Comparison of ENCODE assay signal across 8 cellular contexts in genomic region chr16:67672739-67673662, GRCh38. TPM values are rescaled to one million over a fixed set of nuclear protein-coding genes. Genes with fewer than 3 reads are reported as not detected.
A peak's percentile ranks its signal among the peaks of the same experiment; 100 is the strongest.
DNase-seq lines count a peak whose midpoint lies in the region; FAIRE-seq and TF ChIP-seq lines count a peak whose summit lies in the region.

No MANE protein-coding gene starts in this region.

- peaks cover 0 to 10% of the 10 kb centered on the region in 2 experiments for H3K36me3 ChIP-seq in endothelial cell of umbilical vein (ENCODE audit: control insufficient read depth in 2 of 2, extremely low read depth in 1 of 2, insufficient read depth in 2 of 2, low read length in 2 of 2)
- H3K36me3 ChIP-seq in testis (ENCODE audit: low read depth, missing control alignments) = no peaks in the 10 kb centered on the region

- intact Hi-C loops in endothelial cell of umbilical vein (cut with micrococcal nuclease) (loop anchor here (1.0 to 2.0 kb wide), 7 partner anchors 46 to 255 kb away; partner anchors contain the start of genes CENPT, EDC4, GFOD2 and NUTF2), testis (cut with DNase I; ENCODE audit: low total_unique reads) (no loop called here)

- H3K9ac ChIP-seq in endothelial cell of umbilical vein (replicated peaks; ENCODE audit: extremely low read depth, insufficient read depth, low read length) = peak overlapping the region; percentile 17

- H3K9me1 ChIP-seq in endothelial cell of umbilical vein (replicated peaks; ENCODE audit: control insufficient read depth, extremely low read depth, insufficient read depth, low read length) = no peaks in the 10 kb centered on the region

- peak; percentile 45 for DNase-seq in NCI-H510A treated with DMSO at 0.1 percent for 48 hours (lab: John Stamatoyannopoulos, UW)
- no peak for DNase-seq in NCI-H510A (lab: John Stamatoyannopoulos, UW)
- DNase-seq in NCI-H1694 (lab: John Stamatoyannopoulos, UW) = peak; percentile 9
- peak; percentile 59 for DNase-seq in activated CD4-positive, alpha-beta T cell treated with anti-CD3 and anti-CD28 coated beads, Interleukin-2, amount 50 U/mL, for 1 hour
- peak; percentile 79 for DNase-seq in endothelial cell of umbilical vein (ENCODE audit: low read depth, low spot score)
- no peak for DNase-seq in mesothelial cell of epicardium (ENCODE audit: low spot score in 2 of 2, unreplicated experiment in 2 of 2)
- DNase-seq in testis = peak; percentile 76
- no peak for DNase-seq in NCI-H345 treated with DMSO at 0.1 percent for 48 hours (lab: John Stamatoyannopoulos, UW; ENCODE audit: unreplicated experiment)

- no peak overlapping the region for H2AFZ ChIP-seq in endothelial cell of umbilical vein (ENCODE audit: low read depth, low read length)

- no peaks in the 10 kb centered on the region for H4K20me1 ChIP-seq in endothelial cell of umbilical vein (replicated peaks; ENCODE audit: control insufficient read depth, extremely low read depth, insufficient read depth, low read length)

- no peaks in the 10 kb centered on the region for H3K27me3 ChIP-seq in endothelial cell of umbilical vein (ENCODE audit: control insufficient read depth in 2 of 2, insufficient read depth in 2 of 2, low read length in 2 of 2)
- H3K27me3 ChIP-seq in testis = no peaks in the 10 kb centered on the region

- peak; percentile 80 to 82 for TF ChIP-seq CTCF in endothelial cell of umbilical vein (IDR thresholded peaks at IDR 0.05; ENCODE audit: extremely low read depth in 1 of 2, insufficient read depth in 1 of 2, low read depth in 1 of 2, low read length in 2 of 2)
- TF ChIP-seq CTCF in mesothelial cell of epicardium (IDR thresholded peaks at IDR 0.05; ENCODE audit: unreplicated experiment) = peak; percentile 43
- TF ChIP-seq CTCF in testis (IDR thresholded peaks at IDR 0.05) = peak; percentile 40 to 54 (median 51)

- no peaks in the 10 kb centered on the region for H3K27me3 Mint-ChIP-seq in mesothelial cell of epicardium (ENCODE audit: low read depth)

- no peaks in the 10 kb centered on the region for H3K9me3 Mint-ChIP-seq in mesothelial cell of epicardium

- H3K4me3 ChIP-seq in endothelial cell of umbilical vein (replicated peaks in 1 of 3; ENCODE audit: insufficient read depth in 1 of 3, low read depth in 1 of 3, low read length in 3 of 3) (no peak overlapping the region), testis (no peak overlapping the region)

- peaks cover 6% of the 10 kb centered on the region for H3K36me3 Mint-ChIP-seq in mesothelial cell of epicardium

- H3K4me2 ChIP-seq in endothelial cell of umbilical vein (ENCODE audit: insufficient read depth, low read length) = peak overlapping the region; percentile 31

- POLR2A ChIA-PET in endothelial cell of umbilical vein (lab: Charles Lee) = interaction anchor here (1.2 to 1.5 kb wide), 2 partner anchors 133 to 152 kb away, joined by 4 read pairs; partner anchors contain the start of genes RANBP10 and TSNAXIP1

- no peaks in the 10 kb centered on the region for H3K79me2 ChIP-seq in endothelial cell of umbilical vein (ENCODE audit: control insufficient read depth, insufficient read depth, low read length)

- BruUV-seq in endothelial cell of umbilical vein (replicated peaks; lab: Mats Ljungman, UMichigan) = no TSS peak

- H3K4me3 Mint-ChIP-seq in mesothelial cell of epicardium = no peak overlapping the region

- peak overlapping the region; percentile 56 for H3K27ac Mint-ChIP-seq in mesothelial cell of epicardium

- CTCF ChIA-PET in endothelial cell of umbilical vein (lab: Charles Lee) = interaction anchor here (0.6 to 12.7 kb wide), 51 partner anchors 9 to 557 kb away, joined by 3 to 163 read pairs (median 4); partner anchors contain the start of genes ACD, ATP6V0D1, CENPT and CTCF

- dilution Hi-C loops in endothelial cell of umbilical vein (cut with MboI; ENCODE audit: extremely low pct_ligation_motif_present, low sequenced_read_pairs) = no loop called here

- H3K4me1 ChIP-seq in endothelial cell of umbilical vein (ENCODE audit: control insufficient read depth, extremely low read depth, insufficient read depth, low read length) = peaks cover 26% of the 10 kb centered on the region
- H3K4me1 ChIP-seq in testis = peaks cover 15% of the 10 kb centered on the region

- peaks cover 7% of the 10 kb centered on the region for H3K4me1 Mint-ChIP-seq in mesothelial cell of epicardium

- FAIRE-seq in endothelial cell of umbilical vein (lab: Jason Lieb, UNC) = peak; percentile 84

- 51 to 54% methylated on average over 10 to 11 of the region's 13 CpGs for WGBS in testis, 2 donors

- TF ChIP-seq POLR2A in endothelial cell of umbilical vein (IDR thresholded peaks at IDR 0.05; ENCODE audit: low read depth, low read length) (peak; percentile 22), testis (IDR thresholded peaks at IDR 0.05) (no peak)

- H3K27ac ChIP-seq in endothelial cell of umbilical vein (ENCODE audit: insufficient read depth, low read depth, low read length) (peak overlapping the region; percentile 73), testis (peak overlapping the region; percentile 55 to 64)

- H3K9me3 ChIP-seq in endothelial cell of umbilical vein (replicated peaks; ENCODE audit: control insufficient read depth, insufficient read depth, low read length) (no peaks in the 10 kb centered on the region), testis (no peaks in the 10 kb centered on the region)

TF ChIP-seq in endothelial cell of umbilical vein, 7 proteins besides CTCF, POLR2A, EP300 and RAD21 (continues in another document):
- no peak for TF ChIP-seq GATA2 (IDR thresholded peaks at IDR 0.05; ENCODE audit: insufficient read depth, insufficient read length, low read depth, low read length)

RNA-seq across cellular contexts. Expression of gene C16orf86, which starts 6.4 kb away (rescaled TPM):
- total RNA-seq in endothelial cell of umbilical vein (0.62 and 1.2 TPM in 2 replicates), mesothelial cell of epicardium (1.2 to 2.0 TPM (median 1.8 TPM) in 3 replicates), testis (10 to 100 TPM; 38.7 to 43.4 TPM)
- polyA plus RNA-seq in endothelial cell of umbilical vein (0.80 and 0.98 TPM in 2 replicates), testis (ENCODE audit: insufficient read depth, low read depth, low replicate concordance) (77.9 TPM)
- 0.65 and 1.4 TPM in 2 replicates for polyA plus RNA-seq in endothelial cell of umbilical vein (2011; cell fraction: cytosol; rRNA removed)
- polyA plus RNA-seq in endothelial cell of umbilical vein (2011; cell fraction: nucleus; rRNA removed) = 1.4 and 2.0 TPM in 2 replicates
- polyA plus RNA-seq in endothelial cell of umbilical vein (2012) = 0.55 and 0.63 TPM in 2 replicates
- 0.11 and 0.46 TPM in 2 replicates for polyA minus RNA-seq in endothelial cell of umbilical vein
- polyA minus RNA-seq in endothelial cell of umbilical vein (2011; cell fraction: cytosol; rRNA and poly(A)+ RNA removed) = not detected
- not detected in 2 replicates for polyA minus RNA-seq in endothelial cell of umbilical vein (2011; cell fraction: nucleus; rRNA and poly(A)+ RNA removed)

RNA-seq across cellular contexts. Expression of gene ENKD1, which starts 6.5 kb away (rescaled TPM):
- total RNA-seq in endothelial cell of umbilical vein (17.3 and 17.5 TPM in 2 replicates), mesothelial cell of epicardium (11.7 to 13.0 TPM (median 12.8 TPM) in 3 replicates), testis (10 to 100 TPM; 37.7 to 47.5 TPM)
- polyA plus RNA-seq in endothelial cell of umbilical vein (16.7 and 21.9 TPM in 2 replicates), testis (ENCODE audit: insufficient read depth, low read depth, low replicate concordance) (53.3 TPM)
- polyA plus RNA-seq in endothelial cell of umbilical vein (2011; cell fraction: cytosol; rRNA removed) = 8.8 and 11.5 TPM in 2 replicates
- polyA plus RNA-seq in endothelial cell of umbilical vein (2011; cell fraction: nucleus; rRNA removed) = 21.1 and 21.4 TPM in 2 replicates
- polyA plus RNA-seq in endothelial cell of umbilical vein (2012) = 8.3 and 12.7 TPM in 2 replicates
- 3.6 and 8.2 TPM in 2 replicates for polyA minus RNA-seq in endothelial cell of umbilical vein
- polyA minus RNA-seq in endothelial cell of umbilical vein (2011; cell fraction: cytosol; rRNA and poly(A)+ RNA removed) = 10.7 TPM
- polyA minus RNA-seq in endothelial cell of umbilical vein (2011; cell fraction: nucleus; rRNA and poly(A)+ RNA removed) = 6.3 and 6.5 TPM in 2 replicates

RNA-seq across cellular contexts. Expression of gene PARD6A, which starts 12.2 kb away (rescaled TPM):
- total RNA-seq in endothelial cell of umbilical vein (1.3 and 1.7 TPM in 2 replicates), mesothelial cell of epicardium (1.9 to 2.2 TPM (median 1.9 TPM) in 3 replicates), testis (10 to 100 TPM; 30.0 to 80.1 TPM)
- polyA plus RNA-seq in endothelial cell of umbilical vein (2.9 and 4.3 TPM in 2 replicates), testis (ENCODE audit: insufficient read depth, low read depth, low replicate concordance) (35.4 TPM)
- polyA plus RNA-seq in endothelial cell of umbilical vein (2011; cell fraction: cytosol; rRNA removed) = 1.5 and 2.1 TPM in 2 replicates
- 0.51 and 1.1 TPM in 2 replicates for polyA plus RNA-seq in endothelial cell of umbilical vein (2011; cell fraction: nucleus; rRNA removed)
- 1.1 and 1.5 TPM in 2 replicates for polyA plus RNA-seq in endothelial cell of umbilical vein (2012)
- 0.79 and 1.0 TPM in 2 replicates for polyA minus RNA-seq in endothelial cell of umbilical vein
- polyA minus RNA-seq in endothelial cell of umbilical vein (2011; cell fraction: cytosol; rRNA and poly(A)+ RNA removed) = 3.2 TPM
- 0.48 TPM in 1 of 2 replicates, not detected in the other for polyA minus RNA-seq in endothelial cell of umbilical vein (2011; cell fraction: nucleus; rRNA and poly(A)+ RNA removed)

RNA-seq across cellular contexts. Expression of gene ACD, which starts 12.9 kb away (rescaled TPM):
- total RNA-seq in endothelial cell of umbilical vein = 24.4 and 26.9 TPM in 2 replicates
- 36.0 and 45.1 TPM in 2 replicates for polyA plus RNA-seq in endothelial cell of umbilical vein
- 27.1 and 27.9 TPM in 2 replicates for polyA plus RNA-seq in endothelial cell of umbilical vein (2011; cell fraction: cytosol; rRNA removed)
- polyA plus RNA-seq in endothelial cell of umbilical vein (2011; cell fraction: nucleus; rRNA removed) = 40.4 and 46.8 TPM in 2 replicates
- 23.9 and 26.7 TPM in 2 replicates for polyA plus RNA-seq in endothelial cell of umbilical vein (2012)
- polyA minus RNA-seq in endothelial cell of umbilical vein = 10.5 and 14.6 TPM in 2 replicates
- 29.0 TPM for polyA minus RNA-seq in endothelial cell of umbilical vein (2011; cell fraction: cytosol; rRNA and poly(A)+ RNA removed)
- polyA minus RNA-seq in endothelial cell of umbilical vein (2011; cell fraction: nucleus; rRNA and poly(A)+ RNA removed) = 9.6 and 9.9 TPM in 2 replicates
- 24.5 to 27.9 TPM (median 25.8 TPM) in 3 replicates for total RNA-seq in mesothelial cell of epicardium
- total RNA-seq in testis = 10 to 100 TPM; 44.7 to 48.3 TPM
- 40.3 TPM for polyA plus RNA-seq in testis (ENCODE audit: insufficient read depth, low read depth, low replicate concordance)

RNA-seq across cellular contexts. Expression of gene CARMIL2, which starts 28.1 kb away (rescaled TPM):
- total RNA-seq in endothelial cell of umbilical vein (2.2 and 2.7 TPM in 2 replicates), mesothelial cell of epicardium (6.7 to 10.2 TPM (median 8.0 TPM) in 3 replicates), testis (1 to 10 TPM; 5.6 to 7.9 TPM)
- polyA plus RNA-seq in endothelial cell of umbilical vein (0.65 and 0.95 TPM in 2 replicates), testis (ENCODE audit: insufficient read depth, low read depth, low replicate concordance) (3.1 TPM)
- polyA plus RNA-seq in endothelial cell of umbilical vein (2011; cell fraction: cytosol; rRNA removed) = 0.06 and 0.34 TPM in 2 replicates
- polyA plus RNA-seq in endothelial cell of umbilical vein (2011; cell fraction: nucleus; rRNA removed) = 2.9 and 3.5 TPM in 2 replicates
- 0.15 and 0.53 TPM in 2 replicates for polyA plus RNA-seq in endothelial cell of umbilical vein (2012)
- 0.66 and 0.85 TPM in 2 replicates for polyA minus RNA-seq in endothelial cell of umbilical vein
- not detected for polyA minus RNA-seq in endothelial cell of umbilical vein (2011; cell fraction: cytosol; rRNA and poly(A)+ RNA removed)
- polyA minus RNA-seq in endothelial cell of umbilical vein (2011; cell fraction: nucleus; rRNA and poly(A)+ RNA removed) = 1.5 and 1.8 TPM in 2 replicates

Comparison
In these comparisons a context has a peak if more than half of its experiments do, and no peak if none do; other contexts are left out.
1. DNase-seq: peak in NCI-H510A treated with DMSO at 0.1 percent for 48 hours (single experiment), NCI-H1694 (single experiment), activated CD4-positive, alpha-beta T cell treated with anti-CD3 and anti-CD28 coated beads, Interleukin-2, amount 50 U/mL, for 1 hour (single experiment), endothelial cell of umbilical vein (single experiment) and testis (single experiment); none in NCI-H510A (single experiment), mesothelial cell of epicardium (0 of 2) and NCI-H345 treated with DMSO at 0.1 percent for 48 hours (single experiment).
2. RNA of gene C16orf86, which starts 6.4 kb away (total RNA-seq): 38.7 to 43.4 TPM in testis; 1.2 to 2.0 TPM in mesothelial cell of epicardium and 0.62 to 1.2 TPM in endothelial cell of umbilical vein; every median in the first group is over 10 times any median in the second.
3. Peak in every context shown above with its lines, with median percentiles within 50 percentile points of each other: CTCF ChIP-seq.